ENCODE assay signal across 18 cellular contexts in genomic region chr4:6476893-6477292, GRCh38. TPM values are rescaled to one million over a fixed set of nuclear protein-coding genes. Genes with fewer than 3 reads are reported as not detected.
DNase-seq lines count a peak whose midpoint lies in the region; ATAC-seq and TF ChIP-seq lines count a peak whose summit lies in the region.
"Had no signal": no experiment of that assay in that cellular context is flagged by ENCODE, and none has a peak within 500 bp of the region (broad histone marks: within the 10 kb centered on the region; RNA-seq: fewer than 3 reads in every experiment).

No MANE protein-coding gene starts in this region.

- 97% methylated on average over 4 of the region's 4 CpGs for whole genome bisulfite sequencing in suprapubic skin

- H3K4me1 ChIP-seq in colonic mucosa = no peaks in the 10 kb centered on the region
- H3K4me1 ChIP-seq in suprapubic skin = peaks cover 11% of the 10 kb centered on the region
- H3K4me1 ChIP-seq in Caco-2 = no peaks in the 10 kb centered on the region

- no peak overlapping the region for H3K27ac Mint-ChIP-seq in activated CD4-positive, alpha-beta T cell treated with anti-CD3 and anti-CD28 coated beads, Interleukin-2, amount 10 ng/mL, durations not matched to agents 7 days and 5 days
- H3K27ac Mint-ChIP-seq in Caco-2 (ENCODE audit: unreplicated experiment) = no peak overlapping the region
- H3K27ac Mint-ChIP-seq: CD14-positive monocyte; CD8-positive, alpha-beta memory T cell had no signal

- H3K27me3 ChIP-seq in colonic mucosa (no peaks in the 10 kb centered on the region), suprapubic skin (peaks cover 53% of the 10 kb centered on the region), Caco-2 (replicated peaks; ENCODE audit: control insufficient read depth, insufficient read depth, low read length) (no peaks in the 10 kb centered on the region)

- intact Hi-C loops in colonic mucosa (cut with DNase I) = no loop called here
- intact Hi-C loops in Caco-2 (cut with micrococcal nuclease; ENCODE audit: unreplicated experiment) = no loop called here

- no peak for TF ChIP-seq POLR2A in suprapubic skin (IDR thresholded peaks at IDR 0.05)

- peaks cover 3% of the 10 kb centered on the region for H3K4me1 Mint-ChIP-seq in activated CD4-positive, alpha-beta T cell treated with anti-CD3 and anti-CD28 coated beads, Interleukin-2, amount 10 ng/mL, durations not matched to agents 7 days and 5 days
- H3K4me1 Mint-ChIP-seq in Caco-2 (ENCODE audit: low read depth, unreplicated experiment) = peaks cover 7% of the 10 kb centered on the region
- H3K4me1 Mint-ChIP-seq: CD14-positive monocyte had no signal

- H3K9me3 Mint-ChIP-seq in activated CD4-positive, alpha-beta T cell treated with anti-CD3 and anti-CD28 coated beads, Interleukin-2, amount 10 ng/mL, durations not matched to agents 7 days and 5 days = no peaks in the 10 kb centered on the region
- H3K9me3 Mint-ChIP-seq in Caco-2 (ENCODE audit: unreplicated experiment) = no peaks in the 10 kb centered on the region

- DNase-seq in activated CD4-positive, alpha-beta T cell treated with anti-CD3 and anti-CD28 coated beads, Interleukin-2, amount 10 ng/mL, durations not matched to agents 7 days and 5 days = peak; percentile 3
- no peak for DNase-seq in activated CD4-positive, alpha-beta T cell treated with anti-CD3 and anti-CD28 coated beads, Interleukin-2, amount 50 U/mL, for 4 hours
- peak; percentile 4 for DNase-seq in colonic mucosa
- peak; percentile 12 for DNase-seq in islet precursor cell
- DNase-seq in suprapubic skin (ENCODE audit: low spot score in 2 of 2) = peak; percentile 15 to 20
- DNase-seq in Caco-2 = no peak
- DNase-seq: Calu3; CD8-positive, alpha-beta memory T cell; DMS 273 treated with DMSO at 0.1 percent for 48 hours; GOT3 had no signal

- H3K4me3 Mint-ChIP-seq in activated CD4-positive, alpha-beta T cell treated with anti-CD3 and anti-CD28 coated beads, Interleukin-2, amount 10 ng/mL, durations not matched to agents 7 days and 5 days = no peak overlapping the region
- H3K4me3 Mint-ChIP-seq in Caco-2 (ENCODE audit: unreplicated experiment) = no peak overlapping the region
- H3K4me3 Mint-ChIP-seq: CD14-positive monocyte; CD8-positive, alpha-beta memory T cell had no signal

- H3K9me3 ChIP-seq in colonic mucosa = no peaks in the 10 kb centered on the region
- no peaks in the 10 kb centered on the region for H3K9me3 ChIP-seq in suprapubic skin
- no peaks in the 10 kb centered on the region for H3K9me3 ChIP-seq in Caco-2

- peaks cover 16% of the 10 kb centered on the region for H3K27me3 Mint-ChIP-seq in activated CD4-positive, alpha-beta T cell treated with anti-CD3 and anti-CD28 coated beads, Interleukin-2, amount 10 ng/mL, durations not matched to agents 7 days and 5 days
- H3K27me3 Mint-ChIP-seq in Caco-2 (ENCODE audit: insufficient read depth, unreplicated experiment) = peaks cover 45% of the 10 kb centered on the region

- H3K27ac ChIP-seq in colonic mucosa = no peak overlapping the region
- H3K27ac ChIP-seq in suprapubic skin = no peak overlapping the region
- H3K27ac ChIP-seq: 22Rv1 had no signal

- ATAC-seq in GM21825 (IDR thresholded peaks at IDR 0.05; ENCODE audit: unreplicated experiment) (no peak), GM21737 (IDR thresholded peaks at IDR 0.05; ENCODE audit: unreplicated experiment) (no peak)
- ATAC-seq: GM12878, HCT116, HepG2 had no signal

- no peaks in the 10 kb centered on the region for H3K36me3 Mint-ChIP-seq in activated CD4-positive, alpha-beta T cell treated with anti-CD3 and anti-CD28 coated beads, Interleukin-2, amount 10 ng/mL, durations not matched to agents 7 days and 5 days (ENCODE audit: low read depth)
- no peaks in the 10 kb centered on the region for H3K36me3 Mint-ChIP-seq in Caco-2 (ENCODE audit: insufficient read depth, unreplicated experiment)

- H3K36me3 ChIP-seq in colonic mucosa (no peaks in the 10 kb centered on the region), suprapubic skin (no peaks in the 10 kb centered on the region), Caco-2 (ENCODE audit: control insufficient read depth, insufficient read depth, low read length) (no peaks in the 10 kb centered on the region)

- no peak for TF ChIP-seq EP300 in suprapubic skin (IDR thresholded peaks at IDR 0.05)

- CTCF ChIA-PET in activated CD4-positive, alpha-beta T cell treated with anti-CD3 and anti-CD28 coated beads, Interleukin-2, amount 10 ng/mL, durations not matched to agents 7 days and 5 days (lab: Charles Lee) = no interaction called here
- CTCF ChIA-PET in Caco-2 (lab: Charles Lee) = interaction anchor here (0.7 kb wide), 1 partner anchor 75 kb away, joined by 5 read pairs; no protein-coding TSS in a partner anchor

- H3K4me3 ChIP-seq in colonic mucosa (no peak overlapping the region), suprapubic skin (no peak overlapping the region), Caco-2 (ENCODE audit: low read depth, low read length) (no peak overlapping the region)
- H3K4me3 ChIP-seq: GM12878 had no signal

- POLR2A ChIA-PET in activated CD4-positive, alpha-beta T cell treated with anti-CD3 and anti-CD28 coated beads, Interleukin-2, amount 10 ng/mL, durations not matched to agents 7 days and 5 days (lab: Charles Lee) = no interaction called here
- POLR2A ChIA-PET in Caco-2 (lab: Charles Lee) = no interaction called here

- no peak overlapping the region for H3K9ac ChIP-seq in colonic mucosa (ENCODE audit: low read depth in 2 of 2, low read length in 2 of 2)

- BruUV-seq in Caco-2 (replicated peaks; lab: Mats Ljungman, UMichigan) = no TSS peak

- TF ChIP-seq CTCF in colonic mucosa (IDR thresholded peaks at IDR 0.05) = no peak
- no peak for TF ChIP-seq CTCF in suprapubic skin (IDR thresholded peaks at IDR 0.05)
- no peak for TF ChIP-seq CTCF in Caco-2 (IDR thresholded peaks at IDR 0.05; ENCODE audit: insufficient read depth in 1 of 2, low read depth in 1 of 2, low read length in 1 of 2, severe bottlenecking in 1 of 2, unreplicated experiment in 1 of 2)

RNA-seq across cellular contexts. Expression of gene PPP2R2C, which starts 4.5 kb away (rescaled TPM):
- not detected for total RNA-seq in activated CD4-positive, alpha-beta T cell treated with anti-CD3 and anti-CD28 coated beads, Interleukin-2, amount 10 ng/mL, durations not matched to agents 7 days and 5 days
- total RNA-seq in colonic mucosa (under 1 TPM; 0.05 to 0.35 TPM), suprapubic skin (10 to 100 TPM; 42.5 to 81.5 (median 61.0) TPM), Caco-2 (2022) (not detected in 2 replicates)
- total RNA-seq: A673; CD8-positive, alpha-beta memory T cell had no signal

Comparison
In these comparisons a context has a peak if more than half of its experiments do, and no peak if none do; other contexts are left out.
1. DNase-seq: peak in activated CD4-positive, alpha-beta T cell treated with anti-CD3 and anti-CD28 coated beads, Interleukin-2, amount 10 ng/mL, durations not matched to agents 7 days and 5 days (single experiment), colonic mucosa (single experiment), islet precursor cell (single experiment) and suprapubic skin (2 of 2); none in activated CD4-positive, alpha-beta T cell treated with anti-CD3 and anti-CD28 coated beads, Interleukin-2, amount 50 U/mL, for 4 hours (0 of 2) and Caco-2 (0 of 2).
2. RNA of gene PPP2R2C, which starts 4.5 kb away (total RNA-seq): 42.5 to 81.5 TPM in suprapubic skin; 0.05 to 0.35 TPM in colonic mucosa, not detected in activated CD4-positive, alpha-beta T cell treated with anti-CD3 and anti-CD28 coated beads, Interleukin-2, amount 10 ng/mL, durations not matched to agents 7 days and 5 days and not detected in Caco-2; every median in the first group is over 10 times any median in the second.